In the genomic region with DNA sequence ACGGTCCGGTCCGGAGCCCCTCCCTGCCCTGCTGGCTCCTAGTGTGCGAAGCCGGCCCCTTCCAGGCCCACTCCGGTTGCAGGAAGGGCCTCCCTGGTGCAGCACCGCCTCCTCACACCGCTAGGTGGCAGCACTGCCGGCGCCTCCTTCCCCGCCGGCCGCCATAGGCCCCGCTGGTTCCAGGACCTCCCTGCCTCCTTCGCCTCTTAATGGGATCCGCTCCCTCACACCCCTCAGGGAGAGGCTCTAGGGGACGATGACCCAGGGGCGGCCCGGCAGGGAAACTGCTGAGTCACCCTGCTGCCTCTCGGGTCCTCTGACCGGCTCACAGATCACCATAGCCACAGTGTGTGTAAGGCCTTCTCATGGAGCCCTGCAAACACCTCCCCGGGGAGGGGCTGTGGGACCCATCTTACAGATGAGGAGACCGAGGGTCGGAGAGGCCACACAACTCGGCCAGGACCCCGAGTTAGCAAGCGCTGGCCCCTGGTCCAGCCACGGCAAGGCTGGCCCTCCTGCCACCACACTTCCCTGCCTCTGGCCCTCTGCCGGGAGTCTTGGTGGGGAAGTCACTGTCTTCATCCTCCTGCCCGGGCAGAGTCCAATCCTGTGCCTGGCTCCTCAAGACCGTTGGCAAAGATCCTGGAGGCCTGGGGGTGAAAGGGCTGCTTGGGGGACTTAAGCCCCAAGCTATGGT, we compare ENCODE assay signal across 8 cellular contexts. TPM values are rescaled to one million over a fixed set of nuclear protein-coding genes. Genes with fewer than 3 reads are reported as not detected.
DNase-seq lines count a peak whose midpoint lies in the region; ATAC-seq and TF ChIP-seq lines count a peak whose summit lies in the region.

No MANE protein-coding gene starts in this region.

- POLR2A ChIA-PET in IMR-90 (lab: Charles Lee; ENCODE audit: unreplicated experiment), result no interaction called here

- H3K79me1 ChIP-seq in IMR-90 (ENCODE audit: low read depth in 1 of 2, low read length in 2 of 2), result no peaks in the 10 kb centered on the region

- H3K9me3 ChIP-seq in IMR-90 (ENCODE audit: control insufficient read depth, insufficient read depth, low read length) (0 out of 2 replicates have a peak, but pooled peaks cover 3% of the 10 kb centered on the region), mammary epithelial cell (replicated peaks; ENCODE audit: insufficient read depth, low read length) (no peaks in the 10 kb centered on the region), left lung (peaks cover 0 to 3% of the 10 kb centered on the region in 2 donors)

- no peak overlapping the region for H3K4ac ChIP-seq in IMR-90 (ENCODE audit: low read depth, low read length)

- no peak overlapping the region for H3K14ac ChIP-seq in IMR-90 (replicated peaks; ENCODE audit: low read depth, low read length)

- no peak overlapping the region for H2BK20ac ChIP-seq in IMR-90 (ENCODE audit: low read depth, low read length)

- in situ Hi-C loops in IMR-90 (cut with MboI; ENCODE audit: low sequenced_read_pairs) (loop anchor here (25.0 kb wide), 1 partner anchor 1310 kb away; no protein-coding TSS in a partner anchor), mammary epithelial cell (cut with MboI; ENCODE audit: low sequenced_read_pairs in 2 of 2) (loop anchor here (10.0 to 25.0 kb wide), 2 partner anchors 172 to 1085 kb away; no protein-coding TSS in a partner anchor)

- peak; percentile 93 for TF ChIP-seq CTCF in GM12872 (IDR thresholded peaks at IDR 0.05; ENCODE audit: insufficient read depth, low read depth, low read length)
- TF ChIP-seq CTCF in IMR-90 (conservative IDR thresholded peaks at IDR 0.05; ENCODE audit: low read depth, low read length), result peak; percentile 53
- peak; percentile 74 to 90 for TF ChIP-seq CTCF in mammary epithelial cell (conservative IDR thresholded peaks at IDR 0.05 in 1 of 2, IDR thresholded peaks at IDR 0.05 in 1 of 2; ENCODE audit: extremely low read depth in 1 of 2, insufficient read depth in 1 of 2, low read depth in 1 of 2, low read length in 2 of 2)
- TF ChIP-seq CTCF in left lung (IDR thresholded peaks at IDR 0.05), result peak; percentile 91 to 97

- H3K27me3 ChIP-seq in IMR-90 (ENCODE audit: control insufficient read depth, insufficient read depth, low read length) (peaks cover 12% of the 10 kb centered on the region), mammary epithelial cell (ENCODE audit: insufficient read depth, low read length) (no peaks in the 10 kb centered on the region), left lung (peaks cover 54 to 83% of the 10 kb centered on the region in 2 donors)

- H3K9ac ChIP-seq in IMR-90 (ENCODE audit: low read depth, low read length) (no peak overlapping the region), mammary epithelial cell (ENCODE audit: insufficient read depth, low read length) (no peak overlapping the region)

- H3K56ac ChIP-seq in IMR-90 (ENCODE audit: extremely low read depth, insufficient read depth, low read length), result no peak overlapping the region

- H3K23ac ChIP-seq in IMR-90 (ENCODE audit: low read depth, low read length), result no peak overlapping the region

- H2AK5ac ChIP-seq in IMR-90 (ENCODE audit: low read depth, low read length), result no peak overlapping the region

- H3K18ac ChIP-seq in IMR-90 (ENCODE audit: low read depth, low read length), result no peak overlapping the region

- H3K27ac ChIP-seq in IMR-90 (ENCODE audit: insufficient read depth, low read length) (no peak overlapping the region), mammary epithelial cell (ENCODE audit: insufficient read depth, low read depth, low read length) (no peak overlapping the region), left lung (no peak overlapping the region)

- 0% methylated on average over 4 of the region's 31 CpGs; no CpG with 5 or more reads in 1 of the 2 experiments for WGBS in IMR-90 (ENCODE audit: extremely low coverage in 2 of 2, insufficient read length in 1 of 2), 2 experiments
- 42% methylated on average over 8 of the region's 31 CpGs for WGBS in mammary epithelial cell (ENCODE audit: low coverage, missing lambda C conversion rate)

- peak; percentile 21; the same call in 1 of the 2 replicates for TF ChIP-seq RAD21 in IMR-90 (IDR thresholded peaks at IDR 0.05; ENCODE audit: low read length)

- H3K9me1 ChIP-seq in IMR-90 (ENCODE audit: insufficient read depth, low read length), result no peaks in the 10 kb centered on the region

- no peak overlapping the region for H4K91ac ChIP-seq in IMR-90 (ENCODE audit: insufficient read depth, low read depth, low read length)

- DNase-seq in IMR-90 (no peak), mammary epithelial cell (peak; percentile 4), left lung (peak; percentile 40 to 89), NCI-H1092 treated with DMSO at 0.1 percent for 48 hours (lab: John Stamatoyannopoulos, UW) (no peak)
- DNase-seq in activated CD4-positive, CD25-positive, alpha-beta regulatory T cell (lab: John Stamatoyannopoulos, UW), result peak; percentile 18 to 47 (median 24)
- DNase-seq in stimulated activated CD4-positive, alpha-beta T cell treated with anti-CD3 and anti-CD28 coated beads, TNF-alpha, amount 100 ng/mL, for 4 hours (ENCODE audit: low read depth in 3 of 3), result peak; percentile 21 to 41 (median 27)

- no peak overlapping the region for H2BK120ac ChIP-seq in IMR-90 (ENCODE audit: low read depth, low read length)

- no peak overlapping the region for H4K5ac ChIP-seq in IMR-90 (ENCODE audit: low read depth, low read length)

- BruUV-seq in IMR-90 (replicated peaks; lab: Mats Ljungman, UMichigan) (no TSS peak), mammary epithelial cell (replicated peaks; lab: Mats Ljungman, UMichigan) (no TSS peak)

- TF ChIP-seq POLR2A in IMR-90 (IDR thresholded peaks at IDR 0.05; ENCODE audit: low read depth, low read length), result no peak

- CTCF ChIA-PET in IMR-90 (lab: Yijun Ruan, JAX) (no interaction called here), mammary epithelial cell (lab: Charles Lee; ENCODE audit: low non-redundant PET) (no interaction called here)

- intact Hi-C loops in IMR-90 (cut with micrococcal nuclease) (no loop called here), mammary epithelial cell (cut with micrococcal nuclease) (loop anchor here (5.0 kb wide), 1 partner anchor 185 kb away; no protein-coding TSS in a partner anchor), left lung (cut with DNase I) (no loop called here)

- H2AK9ac ChIP-seq in IMR-90 (replicated peaks; ENCODE audit: low read depth, low read length, poor library complexity), result no peak overlapping the region

- no peak overlapping the region for H3K4me3 ChIP-seq in IMR-90 (ENCODE audit: insufficient read depth, low read depth, low read length)
- no peak overlapping the region for H3K4me3 ChIP-seq in mammary epithelial cell (replicated peaks in 1 of 3; ENCODE audit: insufficient read depth in 1 of 3, low read depth in 2 of 3, low read length in 3 of 3)
- no peak overlapping the region for H3K4me3 ChIP-seq in left lung

- H2AFZ ChIP-seq in IMR-90 (replicated peaks; ENCODE audit: low read length, poor library complexity) (peak overlapping the region; percentile 82), mammary epithelial cell (ENCODE audit: low read depth, low read length) (peak overlapping the region; percentile 89)

- no peak overlapping the region for H2BK15ac ChIP-seq in IMR-90 (ENCODE audit: low read depth, low read length)

- H4K8ac ChIP-seq in IMR-90 (ENCODE audit: low read depth in 2 of 2, low read length in 2 of 2), result no peak overlapping the region

- no peaks in the 10 kb centered on the region for H4K20me1 ChIP-seq in IMR-90 (ENCODE audit: insufficient read depth, low read length)
- H4K20me1 ChIP-seq in mammary epithelial cell (ENCODE audit: insufficient read depth, low read length), result no peaks in the 10 kb centered on the region

- peak; percentile 95 for ATAC-seq in IMR-90 (ENCODE audit: low read depth)
- peak; percentile 92 for ATAC-seq in left lung
- no peak for ATAC-seq in HG03159 (IDR thresholded peaks at IDR 0.05; ENCODE audit: unreplicated experiment)

- dilution Hi-C loops in IMR-90 (cut with HindIII; ENCODE audit: low sequenced_read_pairs, unreplicated experiment), result no loop called here
- dilution Hi-C loops in mammary epithelial cell (cut with HindIII; ENCODE audit: low sequenced_read_pairs), result no loop called here

- no peak overlapping the region for H2BK5ac ChIP-seq in IMR-90 (ENCODE audit: low read depth, low read length, poor library complexity, severe bottlenecking)

- peaks cover 18% of the 10 kb centered on the region for H3K79me2 ChIP-seq in mammary epithelial cell (ENCODE audit: insufficient read depth, low read length)

- no peaks in the 10 kb centered on the region for H3K36me3 ChIP-seq in IMR-90 (ENCODE audit: control insufficient read depth, insufficient read depth, low read length)
- H3K36me3 ChIP-seq in mammary epithelial cell (ENCODE audit: insufficient read depth, low read length), result no peaks in the 10 kb centered on the region
- no peaks in the 10 kb centered on the region for H3K36me3 ChIP-seq in left lung

- H3K4me1 ChIP-seq in IMR-90 (ENCODE audit: control insufficient read depth, insufficient read depth, low read length), result no peaks in the 10 kb centered on the region
- H3K4me1 ChIP-seq in mammary epithelial cell (ENCODE audit: insufficient read depth, low read length), result peaks cover 40% of the 10 kb centered on the region
- H3K4me1 ChIP-seq in left lung, result peaks cover 0 to 8% of the 10 kb centered on the region in 2 donors

- H3K4me2 ChIP-seq in IMR-90 (ENCODE audit: low read depth, low read length) (no peak overlapping the region), mammary epithelial cell (ENCODE audit: insufficient read depth, low read depth, low read length) (no peak overlapping the region)

TF ChIP-seq in IMR-90, 13 proteins besides CTCF, POLR2A, EP300 and RAD21:
- TF ChIP-seq MXI1 (IDR thresholded peaks at IDR 0.05; ENCODE audit: borderline replicate concordance, low read depth, low read length), result no peak
- TF ChIP-seq NFE2L2 (IDR thresholded peaks at IDR 0.05; ENCODE audit: low read depth, low read length), result peak; percentile 82
- TF ChIP-seq SMC3 (IDR thresholded peaks at IDR 0.05; ENCODE audit: low read depth, low read length), result peak; percentile 25; the same call in 1 of the 2 replicates

RNA-seq across cellular contexts. Expression of gene AJAP1, which starts 1.6 kb away (rescaled TPM):
- total RNA-seq in IMR-90 (2012; rRNA removed) (under 0.01 TPM in 2 replicates), mammary epithelial cell (1 to 10 TPM; 5.0 to 7.4 TPM), left lung (under 1 TPM; 0.71 to 0.79 TPM)
- polyA plus RNA-seq in IMR-90 (2012; rRNA removed) (0.02 and 0.03 TPM in 2 replicates), mammary epithelial cell (3.0 TPM)
- 0.01 TPM in 1 of 2 replicates, not detected in the other for polyA plus RNA-seq in IMR-90 (2012; cell fraction: cytosol; rRNA removed)
- polyA plus RNA-seq in IMR-90 (2012; cell fraction: nucleus; rRNA removed; ENCODE audit: low replicate concordance), result 0.02 and 0.05 TPM in 2 replicates
- 7.5 TPM for polyA minus RNA-seq in mammary epithelial cell

Comparison
In these comparisons a context has a peak if more than half of its experiments do, and no peak if none do; other contexts are left out.
1. DNase-seq: peak in activated CD4-positive, CD25-positive, alpha-beta regulatory T cell (4 of 4), mammary epithelial cell (single experiment), left lung (2 of 2) and stimulated activated CD4-positive, alpha-beta T cell treated with anti-CD3 and anti-CD28 coated beads, TNF-alpha, amount 100 ng/mL, for 4 hours (3 of 3); none in IMR-90 (single experiment) and NCI-H1092 treated with DMSO at 0.1 percent for 48 hours (single experiment).
2. Peak in every context shown above with its lines, with median percentiles within 50 percentile points of each other: CTCF ChIP-seq.